24 cellular contexts compared by ENCODE assay signal in genomic region chr18:3055201-3055600, GRCh38. TPM values are rescaled to one million over a fixed set of nuclear protein-coding genes. Genes with fewer than 3 reads are reported as not detected.
DNase-seq lines count a peak whose midpoint lies in the region; ATAC-seq, FAIRE-seq and TF ChIP-seq lines count a peak whose summit lies in the region.
"Had no signal": no experiment of that assay in that cellular context is flagged by ENCODE, and none has a peak within 500 bp of the region (broad histone marks: within the 10 kb centered on the region; RNA-seq: fewer than 3 reads in every experiment).

No MANE protein-coding gene starts in this region.

- FAIRE-seq in A549 (lab: Jason Lieb, UNC), result no peak
- FAIRE-seq: A204.1, G401.6, GM18507 had no signal

- no peak overlapping the region for H2BK12ac ChIP-seq in mesenchymal stem cell (ENCODE audit: low read length in 2 of 2)

- H3K36me3 ChIP-seq in HEK293 (ENCODE audit: control insufficient read depth in 2 of 2, insufficient read depth in 1 of 2, low read length in 2 of 2) (no peaks in the 10 kb centered on the region), mesenchymal stem cell (ENCODE audit: control insufficient read depth in 1 of 2, insufficient read depth in 2 of 2, low read depth in 1 of 2, low read length in 2 of 2) (no peaks in the 10 kb centered on the region)
- no peaks in the 10 kb centered on the region for H3K36me3 ChIP-seq in CD4-positive, alpha-beta memory T cell (ENCODE audit: insufficient read depth, low read length)
- H3K36me3 ChIP-seq: BE2C, HAP-1 had no signal

- H3K79me1 ChIP-seq in mesenchymal stem cell (replicated peaks; ENCODE audit: low read length, poor library complexity, severe bottlenecking), result no peaks in the 10 kb centered on the region

- H3K27ac ChIP-seq in A549 (peak overlapping the region in 1 of 2 experiments; percentile 32; a peak in 1 of 6 replicates), HEK293 (ENCODE audit: extremely low read depth, low read depth, low read length) (no peak overlapping the region), mesenchymal stem cell (ENCODE audit: low read length, poor library complexity, severe bottlenecking) (peak overlapping the region; percentile 67)
- H3K27ac ChIP-seq in CD4-positive, alpha-beta memory T cell (ENCODE audit: low read depth, low read length), result no peak overlapping the region

- DNase-seq in A549 (ENCODE audit: low read depth in 1 of 2, low spot score in 1 of 2) (no peak), fibroblast of gingiva (ENCODE audit: low read depth) (peak; percentile 26), mesenchymal stem cell (no peak), SIG-M5 (lab: John Stamatoyannopoulos, UW) (no peak)
- no peak for DNase-seq in CD4-positive, alpha-beta memory T cell
- DNase-seq: BE2C; CD4-positive, alpha-beta T cell; Karpas-422; MM.1S; NCI-H1092; NCI-H1436; NCI-H187 treated with DMSO at 0.1 percent for 48 hours; NCI-H2107; NCI-H446 treated with DMSO at 0.1 percent for 48 hours; NCI-H526 treated with DMSO at 0.1 percent for 48 hours; Right ventricle myocardium superior had no signal

- no peak overlapping the region for H2AFZ ChIP-seq in mesenchymal stem cell (ENCODE audit: low read depth, low read length)
- H2AFZ ChIP-seq: GM23338 had no signal

- no peak for ATAC-seq in A549
- ATAC-seq in HG03354 (IDR thresholded peaks at IDR 0.05; ENCODE audit: poor library complexity, severe bottlenecking, unreplicated experiment), result no peak
- ATAC-seq in HG03469 (IDR thresholded peaks at IDR 0.05; ENCODE audit: unreplicated experiment), result no peak
- ATAC-seq: GM23338 had no signal

- TF ChIP-seq CTCF in A549 (IDR thresholded peaks at IDR 0.05) (no peak), HEK293 (tag by site-specific recombination; IDR thresholded peaks at IDR 0.05) (no peak)

- no peak overlapping the region for H2BK120ac ChIP-seq in mesenchymal stem cell (ENCODE audit: low read depth, low read length)

- no peak for TF ChIP-seq POLR2A in A549 (IDR thresholded peaks at IDR 0.05; ENCODE audit: low read length)

- POLR2A ChIA-PET in A549 (lab: Yijun Ruan, JAX), result no interaction called here
- POLR2A ChIA-PET in HEK293 (lab: Yijun Ruan, JAX), result no interaction called here
- POLR2A ChIA-PET in CD4-positive, alpha-beta memory T cell (lab: Charles Lee; ENCODE audit: partially characterized antibody), result interaction anchor here (0.7 to 8.8 kb wide), 7 partner anchors 10 to 192 kb away, joined by 3 to 114 read pairs (median 3); partner anchors contain the start of genes LPIN2 and MYL12A

- no peak overlapping the region for H3K14ac ChIP-seq in mesenchymal stem cell (ENCODE audit: low read length in 2 of 2)

- H3K9me3 ChIP-seq in A549 (no peaks in the 10 kb centered on the region), HEK293 (ENCODE audit: control insufficient read depth, insufficient read depth, low read depth, low read length) (no peaks in the 10 kb centered on the region), mesenchymal stem cell (ENCODE audit: control insufficient read depth, low read length) (no peaks in the 10 kb centered on the region)
- no peaks in the 10 kb centered on the region for H3K9me3 ChIP-seq in CD4-positive, alpha-beta memory T cell (ENCODE audit: control insufficient read depth in 1 of 2, low read length in 2 of 2)
- H3K9me3 ChIP-seq: BE2C, HAP-1 had no signal

- H3K4me1 Mint-ChIP-seq in CD4-positive, alpha-beta memory T cell, result peaks cover 42 to 71% (median 59%) of the 10 kb centered on the region in 4 donors

- H4K91ac ChIP-seq in mesenchymal stem cell (ENCODE audit: low read length), result no peak overlapping the region

- H3K9ac ChIP-seq in mesenchymal stem cell (ENCODE audit: low read length), result no peak overlapping the region

- H3K27me3 Mint-ChIP-seq in CD4-positive, alpha-beta memory T cell, result no peaks in the 10 kb centered on the region
- H3K27me3 Mint-ChIP-seq: CD4-positive, alpha-beta T cell had no signal

- H3K4me2 ChIP-seq in A549 (peak overlapping the region; percentile 16; the same call in 1 of the 3 replicates), mesenchymal stem cell (ENCODE audit: low read length, poor library complexity, severe bottlenecking) (no peak overlapping the region)
- H3K4me2 ChIP-seq: GM23338 had no signal

- TF ChIP-seq RAD21 in A549 (conservative IDR thresholded peaks at IDR 0.05 in 1 of 2, IDR thresholded peaks at IDR 0.05 in 1 of 2), result no peak

- no peak overlapping the region for H3K23ac ChIP-seq in mesenchymal stem cell (ENCODE audit: low read length in 2 of 2)

- peaks cover 0 to 13% of the 10 kb centered on the region in 2 experiments for H3K27me3 ChIP-seq in mesenchymal stem cell (ENCODE audit: control insufficient read depth in 1 of 2, insufficient read depth in 1 of 2, low read length in 2 of 2)
- no peaks in the 10 kb centered on the region for H3K27me3 ChIP-seq in CD4-positive, alpha-beta memory T cell (ENCODE audit: insufficient read depth, low read length)
- H3K27me3 ChIP-seq: BE2C had no signal

- peak overlapping the region in 3 of 7 donors; percentile 17 to 78 (median 55) for H3K27ac Mint-ChIP-seq in CD4-positive, alpha-beta memory T cell
- H3K27ac Mint-ChIP-seq: CD4-positive, alpha-beta T cell; GM23338 had no signal

- H3K4me3 Mint-ChIP-seq in CD4-positive, alpha-beta memory T cell, result no peak overlapping the region
- H3K4me3 Mint-ChIP-seq: CD4-positive, alpha-beta T cell; GM23338 had no signal

- H3K18ac ChIP-seq in mesenchymal stem cell (ENCODE audit: low read depth in 1 of 2, low read length in 2 of 2), result no peak overlapping the region

- CTCF ChIA-PET in A549 (lab: Yijun Ruan, JAX), result interaction anchor here (1.5 to 1.7 kb wide), 2 partner anchors 19 to 191 kb away, joined by 3 to 6 read pairs; no protein-coding TSS in a partner anchor
- CTCF ChIA-PET in HEK293 (lab: Yijun Ruan, JAX), result interaction anchor here (0.8 to 1.5 kb wide), 2 partner anchors 10 to 27 kb away, joined by 3 to 9 read pairs; no protein-coding TSS in a partner anchor
- CTCF ChIA-PET in CD4-positive, alpha-beta memory T cell (lab: Charles Lee; ENCODE audit: partially characterized antibody), result interaction anchor here (0.8 to 12.5 kb wide), 3 partner anchors 40 to 55 kb away, joined by 3 to 651 read pairs (median 3); no protein-coding TSS in a partner anchor

- H3K4me3 ChIP-seq in A549 (no peak overlapping the region), HEK293 (ENCODE audit: low read depth, low read length) (no peak overlapping the region), mesenchymal stem cell (ENCODE audit: insufficient read depth in 1 of 2, low read depth in 1 of 2, low read length in 2 of 2) (no peak overlapping the region)
- no peak overlapping the region for H3K4me3 ChIP-seq in CD4-positive, alpha-beta memory T cell (ENCODE audit: low read length in 2 of 2)
- H3K4me3 ChIP-seq: GM23338, HAP-1 had no signal

- H3K4me1 ChIP-seq in A549, result peaks cover 56% of the 10 kb centered on the region
- H3K4me1 ChIP-seq in HEK293 (ENCODE audit: control insufficient read depth, insufficient read depth, low read length), result no peaks in the 10 kb centered on the region; the same call in 1 of the 2 replicates
- peaks cover 5% of the 10 kb centered on the region for H3K4me1 ChIP-seq in mesenchymal stem cell (ENCODE audit: control insufficient read depth, insufficient read depth, low read depth, low read length)
- H3K4me1 ChIP-seq in CD4-positive, alpha-beta memory T cell (ENCODE audit: insufficient read depth, low read length), result peaks cover 66% of the 10 kb centered on the region
- H3K4me1 ChIP-seq: BE2C had no signal

- intact Hi-C loops in CD4-positive, alpha-beta memory T cell (cut with micrococcal nuclease), result no loop called here

- no peak for TF ChIP-seq EP300 in A549 (IDR thresholded peaks at IDR 0.05)

- H4K8ac ChIP-seq in mesenchymal stem cell (ENCODE audit: low read length), result no peak overlapping the region

- H2AK5ac ChIP-seq in mesenchymal stem cell (ENCODE audit: low read length, severe bottlenecking), result no peak overlapping the region

- peaks cover 0 to 4% (median 3%) of the 10 kb centered on the region in 8 donors for H3K9me3 Mint-ChIP-seq in CD4-positive, alpha-beta memory T cell
- H3K9me3 Mint-ChIP-seq: CD4-positive, alpha-beta T cell had no signal

- WGBS in A549 (ENCODE audit: missing lambda C conversion rate), result 57% methylated on average over 2 of the region's 2 CpGs
- 67% methylated on average over 1 of the region's 2 CpGs for WGBS in mesenchymal stem cell

- peaks cover 0 to 4% of the 10 kb centered on the region in 2 donors for H3K36me3 Mint-ChIP-seq in CD4-positive, alpha-beta memory T cell

- H3K4ac ChIP-seq in mesenchymal stem cell (ENCODE audit: low read depth in 1 of 2, low read length in 2 of 2), result no peak overlapping the region

- peak overlapping the region; percentile 86 for H2BK5ac ChIP-seq in mesenchymal stem cell (ENCODE audit: low read depth, low read length, poor library complexity, severe bottlenecking)

- no peak overlapping the region for H2BK15ac ChIP-seq in mesenchymal stem cell (ENCODE audit: low read depth, poor library complexity, severe bottlenecking)

TF ChIP-seq in HEK293, 187 proteins besides CTCF, POLR2A, EP300 and RAD21:
- TF ChIP-seq MYNN (tag by site-specific recombination; IDR thresholded peaks at IDR 0.05; ENCODE audit: borderline replicate concordance) (no peak), ZNF621 (tag by site-specific recombination; IDR thresholded peaks at IDR 0.05) (no peak), ZXDB (tag by site-specific recombination; IDR thresholded peaks at IDR 0.05) (no peak), ZBTB48 (tag by site-specific recombination; IDR thresholded peaks at IDR 0.05) (0 out of 2 replicates have a peak, but pooled peaks have one; percentile 24), ZNF350 (tag by site-specific recombination; IDR thresholded peaks at IDR 0.05) (no peak)

RNA-seq across cellular contexts. Expression of gene LPIN2, which starts 42.3 kb away (rescaled TPM):
- polyA plus RNA-seq in A549 (2011; rRNA removed) (21.1 and 23.7 TPM in 2 replicates), A549 (2017; fragmentation: RNase III; extraction: RNeasy Plus Mini Kit Qiagen cat#74134 plus additional on column Dnase treatment) (12.5 to 14.0 TPM (median 12.9 TPM) in 3 replicates)
- polyA plus RNA-seq in A549 (2012; cell fraction: cytosol; rRNA removed), result 6.9 and 8.5 TPM in 2 replicates
- polyA plus RNA-seq in A549 (2012; cell fraction: nucleus; rRNA removed), result 9.9 and 13.4 TPM in 2 replicates
- polyA minus RNA-seq in A549 (2011; rRNA and poly(A)+ RNA removed), result 17.9 and 18.8 TPM in 2 replicates
- polyA plus RNA-seq in mesenchymal stem cell (2013, experiment 1 of 2), result 28.4 TPM
- polyA plus RNA-seq in mesenchymal stem cell (2013, experiment 2 of 2), result 28.0 TPM
- total RNA-seq in CD4-positive, alpha-beta memory T cell, result 100 to 1,000 TPM in 1 of 2 experiments, 10 to 100 TPM in 1; 95.4 to 103 TPM
- polyA plus RNA-seq in CD4-positive, alpha-beta memory T cell, result 10 to 100 TPM; 53.6 to 96.5 TPM
